Comparison of ENCODE assay signal across 3 cellular contexts in the genomic region with DNA sequence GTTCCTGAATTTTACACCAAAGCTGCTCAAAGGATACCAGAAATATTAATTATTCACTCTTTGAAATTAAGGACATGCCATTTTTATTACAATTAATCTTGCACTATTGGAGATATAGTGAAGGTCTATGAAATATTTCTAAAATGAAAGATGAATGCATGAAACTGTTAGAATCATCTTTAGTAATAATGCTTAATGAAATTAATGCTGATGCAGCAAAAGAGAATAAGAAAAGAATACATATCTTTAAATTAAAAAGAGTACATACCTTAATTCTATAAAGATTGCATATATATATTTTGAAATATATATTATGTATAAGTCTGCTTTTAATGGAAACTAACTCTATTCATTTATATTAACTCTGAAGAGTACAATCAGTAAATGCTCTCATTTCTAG.
TF ChIP-seq lines count a peak whose summit lies in the region.

No MANE protein-coding gene starts in this region.

TF ChIP-seq in HepG2, 621 proteins besides CTCF, POLR2A, EP300 and RAD21:
- TF ChIP-seq NFRKB (IDR thresholded peaks at IDR 0.05) = no peak
- TF ChIP-seq MAFK (conservative IDR thresholded peaks at IDR 0.05 in 1 of 2, IDR thresholded peaks at IDR 0.05 in 1 of 2; ENCODE audit: low read length in 2 of 2) = peak; percentile 74 to 95
- TF ChIP-seq MZF1 (CRISPR knock-in tag; IDR thresholded peaks at IDR 0.05; ENCODE audit: borderline replicate concordance) = no peak
- TF ChIP-seq MAFF (IDR thresholded peaks at IDR 0.05; ENCODE audit: low read depth, low read length) = peak; percentile 86

TF ChIP-seq in IMR-90, 13 proteins besides CTCF, POLR2A, EP300 and RAD21:
- TF ChIP-seq MAFK (IDR thresholded peaks at IDR 0.05; ENCODE audit: low read depth, low read length) (peak; percentile 96), MAZ (IDR thresholded peaks at IDR 0.05; ENCODE audit: borderline replicate concordance, low read depth, low read length) (no peak)

TF ChIP-seq in H1, 55 proteins besides CTCF, POLR2A, EP300 and RAD21:
- TF ChIP-seq, protein P1, sequence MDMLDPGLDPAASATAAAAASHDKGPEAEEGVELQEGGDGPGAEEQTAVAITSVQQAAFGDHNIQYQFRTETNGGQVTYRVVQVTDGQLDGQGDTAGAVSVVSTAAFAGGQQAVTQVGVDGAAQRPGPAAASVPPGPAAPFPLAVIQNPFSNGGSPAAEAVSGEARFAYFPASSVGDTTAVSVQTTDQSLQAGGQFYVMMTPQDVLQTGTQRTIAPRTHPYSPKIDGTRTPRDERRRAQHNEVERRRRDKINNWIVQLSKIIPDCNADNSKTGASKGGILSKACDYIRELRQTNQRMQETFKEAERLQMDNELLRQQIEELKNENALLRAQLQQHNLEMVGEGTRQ (IDR thresholded peaks at IDR 0.05; ENCODE audit: low read length) = no peak
- peak; percentile 78; the same call in 1 of the 2 replicates for TF ChIP-seq MAFK (IDR thresholded peaks at IDR 0.05; ENCODE audit: low read depth, low read length)
